In genomic region chr3:171672124-171672523, GRCh38 we compare ENCODE assay signal across 29 cellular contexts.
"Had no signal": no experiment of that assay in that cellular context is flagged by ENCODE, and none has a peak within 500 bp of the region (broad histone marks: within the 10 kb centered on the region; RNA-seq: fewer than 3 reads in every experiment).

No MANE protein-coding gene starts in this region.

- H3K4me3 ChIP-seq: adrenal gland, body of pancreas, colonic mucosa, esophagus squamous epithelium, gastrocnemius medialis, heart left ventricle had no signal

- H3K9me3 ChIP-seq: adrenal gland, body of pancreas, colonic mucosa, esophagus squamous epithelium, gastrocnemius medialis, heart left ventricle had no signal

- H3K36me3 ChIP-seq: colonic mucosa, gastrocnemius medialis had no signal

- DNase-seq: activated CD4-positive, alpha-beta memory T cell treated with anti-CD3 and anti-CD28 coated beads for 36 hours; activated CD4-positive, alpha-beta T cell treated with anti-CD3 and anti-CD28 coated beads for 36 hours; activated CD4-positive, alpha-beta T cell treated with anti-CD3 and anti-CD28 coated beads, Interleukin-2, amount 10 ng/mL, durations not matched to agents 24 days and 14 days; activated CD4-positive, CD25-positive, alpha-beta regulatory T cell; activated CD4-positive, CD25-positive, alpha-beta regulatory T cell treated with anti-CD3 and anti-CD28 coated beads, Interleukin-2, amount 50 U/mL, for 72 hours; activated CD8-positive, alpha-beta memory T cell treated with anti-CD3 and anti-CD28 coated beads, Interleukin-2, amount 10 ng/mL, durations not matched to agents 7 days and 5 days; activated CD8-positive, alpha-beta memory T cell treated with anti-CD3 and anti-CD28 coated beads, Interleukin-2, amount 50 U/mL, for 4 hours; activated CD8-positive, alpha-beta T cell treated with anti-CD3 and anti-CD28 coated beads, Interleukin-2, amount 10 ng/mL, durations not matched to agents 7 days and 5 days; activated effector memory CD4-positive, alpha-beta T cell treated with anti-CD3 and anti-CD28 coated beads, Interleukin-2, amount 50 U/mL, for 16 hours; activated naive CD4-positive, alpha-beta T cell treated with anti-CD3 and anti-CD28 coated beads for 36 hours; activated naive CD8-positive, alpha-beta T cell treated with anti-CD3 and anti-CD28 coated beads for 36 hours; activated naive CD8-positive, alpha-beta T cell treated with anti-CD3 and anti-CD28 coated beads, Interleukin-2, amount 50 U/mL, for 24 hours; activated T-cell treated with anti-CD3 and anti-CD28 coated beads, Interleukin-2, amount 50 U/mL, for 1 hour; activated T-cell treated with anti-CD3 and anti-CD28 coated beads, Interleukin-2, amount 50 U/mL, for 48 hours; adrenal gland; amygdala; aorta; body of pancreas; caudate nucleus; cerebellar nuclear complex; colonic mucosa; effector CD8-positive, alpha-beta T cell; esophagus squamous epithelium; foreskin fibroblast; gastrocnemius medialis; glutamatergic neuron; heart left ventricle; T-helper 17 cell had no signal

- H3K27me3 ChIP-seq: adrenal gland, body of pancreas, colonic mucosa, esophagus squamous epithelium, gastrocnemius medialis, heart left ventricle had no signal

- H3K27ac ChIP-seq: adrenal gland, colonic mucosa, epithelial cell of prostate, esophagus squamous epithelium, gastrocnemius medialis, heart left ventricle had no signal

- ATAC-seq: activated CD4-positive, alpha-beta T cell treated with anti-CD3 and anti-CD28 coated beads for 36 hours; activated CD8-positive, alpha-beta memory T cell treated with anti-CD3 and anti-CD28 coated beads, Interleukin-2, amount 10 ng/mL, durations not matched to agents 7 days and 5 days; activated CD8-positive, alpha-beta T cell treated with anti-CD3 and anti-CD28 coated beads, Interleukin-2, amount 10 ng/mL, durations not matched to agents 7 days and 5 days; activated naive CD8-positive, alpha-beta T cell treated with anti-CD3 and anti-CD28 coated beads, Interleukin-2, amount 50 U/mL, for 24 hours; gastrocnemius medialis; T-helper 17 cell had no signal

- H3K4me1 ChIP-seq: adrenal gland, colonic mucosa, esophagus squamous epithelium had no signal
